ENCODE assay signal across 1 cellular context in genomic region chr20:47586648-47587306, GRCh38.
TF ChIP-seq lines count a peak whose summit lies in the region.

No MANE protein-coding gene starts in this region.

TF ChIP-seq in HEK293, 187 proteins besides CTCF, POLR2A, EP300 and RAD21 (continued from another document):
- TF ChIP-seq ZNF280D (tag by site-specific recombination; IDR thresholded peaks at IDR 0.05): no peak
- TF ChIP-seq ZNF624 (tag by site-specific recombination; IDR thresholded peaks at IDR 0.05): no peak
- no peak for TF ChIP-seq ZNF660 (tag by site-specific recombination; IDR thresholded peaks at IDR 0.05)
- TF ChIP-seq ZBTB48 (tag by site-specific recombination; IDR thresholded peaks at IDR 0.05): 0 out of 2 replicates have a peak, but pooled peaks have one; percentile 38
- peak; percentile 61 for TF ChIP-seq ZNF629 (tag by site-specific recombination; IDR thresholded peaks at IDR 0.05)
- TF ChIP-seq KLF16 (tag by site-specific recombination; IDR thresholded peaks at IDR 0.05): no peak
- TF ChIP-seq ZNF600 (tag by site-specific recombination; IDR thresholded peaks at IDR 0.05): peak; percentile 97
- no peak for TF ChIP-seq ZBTB20 (tag by site-specific recombination; IDR thresholded peaks at IDR 0.05)
- 0 out of 2 replicates have a peak, but pooled peaks have one; percentile 21 for TF ChIP-seq ZEB2 (tag by site-specific recombination; IDR thresholded peaks at IDR 0.05)
- TF ChIP-seq ZBTB17 (tag by site-specific recombination; IDR thresholded peaks at IDR 0.05): peak; percentile 45; the same call in 1 of the 2 replicates
- TF ChIP-seq PRDM6 (tag by site-specific recombination; IDR thresholded peaks at IDR 0.05): no peak
